ENCODE assay signal across 1 cellular context in the genomic region with DNA sequence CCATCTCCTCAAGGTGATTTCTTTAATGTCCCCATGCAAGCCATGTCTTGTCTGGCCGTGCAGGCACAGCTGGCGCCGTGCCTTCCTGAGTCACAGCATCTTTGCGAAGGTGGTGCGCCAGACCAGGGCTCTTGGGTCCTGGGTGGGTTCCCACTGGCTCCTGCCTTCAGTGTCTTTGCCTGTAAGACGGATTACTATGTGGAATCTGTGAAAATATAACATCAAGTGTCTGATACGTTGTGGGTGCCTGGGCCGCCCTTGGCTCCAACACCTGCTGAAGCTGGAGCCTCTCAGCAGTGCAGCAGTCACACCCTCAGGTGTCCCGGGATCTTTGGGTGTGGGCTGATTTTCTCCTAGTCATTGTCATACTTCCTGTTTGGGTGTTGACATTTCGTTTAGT.
TF ChIP-seq lines count a peak whose summit lies in the region.

No MANE protein-coding gene starts in this region.

TF ChIP-seq in HEK293T, 16 proteins besides CTCF, POLR2A, EP300 and RAD21:
- TF ChIP-seq SP1 (IDR thresholded peaks at IDR 0.05) (no peak), NFRKB (IDR thresholded peaks at IDR 0.05) (no peak), BHLHE40 (IDR thresholded peaks at IDR 0.05; ENCODE audit: borderline replicate concordance) (no peak)
